ENCODE assay signal across 8 cellular contexts in genomic region chr19:52570005-52570861, GRCh38. TPM values are rescaled to one million over a fixed set of nuclear protein-coding genes. Genes with fewer than 3 reads are reported as not detected.
DNase-seq lines count a peak whose midpoint lies in the region; ATAC-seq and TF ChIP-seq lines count a peak whose summit lies in the region.

ZNF701 (plus strand) TSS chr19:52570287; CDS start chr19:52574148, 3,861 bp downstream.

- H3K27me3 Mint-ChIP-seq in endodermal cell (ENCODE audit: insufficient read depth), result no peaks in the 10 kb centered on the region

- TF ChIP-seq CTCF in AG04450 (IDR thresholded peaks at IDR 0.05; ENCODE audit: low read depth, low read length), result peak; percentile 35; the same call in 1 of the 2 replicates
- TF ChIP-seq CTCF in endodermal cell (conservative IDR thresholded peaks at IDR 0.05), result peak; percentile 64

- no peaks in the 10 kb centered on the region for H3K4me1 ChIP-seq in endodermal cell (ENCODE audit: control insufficient read depth, insufficient read depth, low read length)

- POLR2A ChIA-PET in AG04450 (lab: Yijun Ruan, JAX), result no interaction called here

- DNase-seq in AG04450 (ENCODE audit: low read depth, low spot score) (peak; percentile 76), NCI-H82 (lab: John Stamatoyannopoulos, UW) (peak; percentile 94), endodermal cell (peak; percentile 99), mesenteric fat pad (ENCODE audit: low spot score) (peak; percentile 98)
- peak; percentile 73 for DNase-seq in activated CD8-positive, alpha-beta memory T cell treated with anti-CD3 and anti-CD28 coated beads, Interleukin-2, amount 50 U/mL, for 1 hour (ENCODE audit: extremely low read depth)
- peak; percentile 90 for DNase-seq in stimulated activated CD8-positive, alpha-beta memory T cell treated with anti-CD3 and anti-CD28 coated beads, Interleukin-15, amount 100 ng/mL, for 1 hour (ENCODE audit: low read depth)

- H3K4me3 ChIP-seq in AG04450 (ENCODE audit: low read depth, low read length) (peak within 1 kb of the TSS; percentile 98), endodermal cell (ENCODE audit: low read length) (peak within 1 kb of the TSS; percentile 97)

- peaks cover 54% of the 10 kb centered on the region for H3K36me3 Mint-ChIP-seq in endodermal cell (ENCODE audit: low read depth)

- ATAC-seq in GM18909 (IDR thresholded peaks at IDR 0.05; ENCODE audit: poor library complexity, unreplicated experiment) (peak; percentile 93), HG03280 (IDR thresholded peaks at IDR 0.05; ENCODE audit: unreplicated experiment) (peak; percentile 92)

- peaks cover 38% of the 10 kb centered on the region for H3K36me3 ChIP-seq in endodermal cell (ENCODE audit: control insufficient read depth, insufficient read depth, low read length)

- H3K9ac ChIP-seq in endodermal cell (ENCODE audit: extremely low read depth, low read length, poor library complexity, severe bottlenecking), result peak within 1 kb of the TSS; percentile 95

- H3K27ac ChIP-seq in AG04450 (ENCODE audit: low read depth, low read length), result peak within 1 kb of the TSS; percentile 91
- peak within 1 kb of the TSS; percentile 71 for H3K27ac ChIP-seq in endodermal cell (ENCODE audit: low read depth, low read length)

- peak within 1 kb of the TSS; percentile 96 for H3K4me3 Mint-ChIP-seq in endodermal cell

- H3K27me3 ChIP-seq in AG04450 (ENCODE audit: control insufficient read depth, insufficient read depth, low read length) (no peaks in the 10 kb centered on the region), endodermal cell (ENCODE audit: control insufficient read depth, insufficient read depth, low read length, poor library complexity, severe bottlenecking) (no peaks in the 10 kb centered on the region)

- CTCF ChIA-PET in AG04450 (lab: Charles Lee), result no interaction called here

- 0 to 1% methylated on average over 25 to 57 of the region's 57 CpGs for WGBS in endodermal cell (ENCODE audit: insufficient coverage in 1 of 2, insufficient read length in 1 of 2), 2 experiments

- peaks cover 14% of the 10 kb centered on the region for H3K4me1 Mint-ChIP-seq in endodermal cell

- H3K9me3 Mint-ChIP-seq in endodermal cell, result no peaks in the 10 kb centered on the region

- H3K9me3 ChIP-seq in AG04450 (ENCODE audit: control insufficient read depth, insufficient read depth, low read length) (peaks cover 29% of the 10 kb centered on the region), endodermal cell (ENCODE audit: control insufficient read depth, low read length) (no peaks in the 10 kb centered on the region)

- peak within 1 kb of the TSS; percentile 99 for H3K27ac Mint-ChIP-seq in endodermal cell

RNA-seq across cellular contexts. Expression of gene ZNF701, which starts in this region (rescaled TPM):
- polyA plus RNA-seq in AG04450 (2011; rRNA removed), result 6.6 and 8.2 TPM in 2 replicates
- 9.3 and 14.7 TPM in 2 replicates for polyA minus RNA-seq in AG04450 (2011; rRNA and poly(A)+ RNA removed)
- total RNA-seq in endodermal cell, result 10 to 100 TPM; 42.0 to 45.3 TPM
- 9.3 TPM for polyA plus RNA-seq in endodermal cell (2013, experiment 1 of 2)
- polyA plus RNA-seq in endodermal cell (2013, experiment 2 of 2), result 10.8 TPM
- 11.2 TPM for total RNA-seq in mesenteric fat pad

Comparison
In these comparisons a context has a peak if more than half of its experiments do, and no peak if none do; other contexts are left out.
1. Peak in every context shown above with its lines: DNase-seq, ATAC-seq, H3K4me3 ChIP-seq and H3K27ac ChIP-seq.